1 cellular context compared by ENCODE assay signal in genomic region chr2:196239622-196240587, GRCh38.
TF ChIP-seq lines count a peak whose summit lies in the region.

No MANE protein-coding gene starts in this region.

TF ChIP-seq in K562, 482 proteins besides CTCF, POLR2A, EP300 and RAD21 (continued from another document and continues in another):
- TF ChIP-seq ZMIZ1 (IDR thresholded peaks at IDR 0.05; ENCODE audit: low read depth in 2 of 2, low read length in 2 of 2), result peak in 1 of 2 experiments; percentile 72; a peak in 1 of 4 replicates
- TF ChIP-seq SREBF2 (CRISPR knock-in tag; IDR thresholded peaks at IDR 0.05), result no peak
- TF ChIP-seq MBD1 (CRISPR knock-in tag; IDR thresholded peaks at IDR 0.05), result no peak
- no peak for TF ChIP-seq BCL6 (CRISPR knock-in tag; IDR thresholded peaks at IDR 0.05)
- peak; percentile 89 for TF ChIP-seq ARID1B (IDR thresholded peaks at IDR 0.05)
- no peak for TF ChIP-seq SRSF7 (optimal IDR thresholded peaks at IDR 0.05; ENCODE audit: low read depth, low read length)
- peak; percentile 69 for TF ChIP-seq SOX6 (IDR thresholded peaks at IDR 0.05)
- TF ChIP-seq SMARCC2 (IDR thresholded peaks at IDR 0.05; ENCODE audit: low read depth), result 0 out of 2 replicates have a peak, but pooled peaks have one; percentile 45
- TF ChIP-seq ADNP (tag; IDR thresholded peaks at IDR 0.05), result peak; percentile 62; the same call in 1 of the 2 replicates
- TF ChIP-seq ZNF431 (CRISPR knock-in tag; IDR thresholded peaks at IDR 0.05), result no peak
- TF ChIP-seq TBP (optimal IDR thresholded peaks at IDR 0.05; ENCODE audit: low read depth, low read length), result no peak
- TF ChIP-seq CBX3 (IDR thresholded peaks at IDR 0.05; ENCODE audit: borderline replicate concordance in 1 of 2, low read length in 2 of 2), result peak in 1 of 2 experiments; percentile 39; a peak in 1 of 3 replicates
- no peak for TF ChIP-seq ZBTB5 (IDR thresholded peaks at IDR 0.05)
- TF ChIP-seq BACH1 (tag; IDR thresholded peaks at IDR 0.05), result no peak
- no peak for TF ChIP-seq CREB5 (CRISPR knock-in tag; IDR thresholded peaks at IDR 0.05)
- 0 out of 4 replicates have a peak, but pooled peaks of 1 of the 2 experiments have one; percentile 51 for TF ChIP-seq TBL1XR1 (IDR thresholded peaks at IDR 0.05; ENCODE audit: low read length in 2 of 2)
- TF ChIP-seq HDAC1 (IDR thresholded peaks at IDR 0.05), result peak in 1 of 2 experiments; percentile 24; a peak in 1 of 4 replicates
- TF ChIP-seq NR3C1 (CRISPR knock-in tag; IDR thresholded peaks at IDR 0.05), result no peak
- no peak for TF ChIP-seq SREBF1 (IDR thresholded peaks at IDR 0.05; ENCODE audit: borderline replicate concordance, low read depth, low read length)
- TF ChIP-seq LCOR (CRISPR knock-in tag; IDR thresholded peaks at IDR 0.05), result 0 out of 2 replicates have a peak, but pooled peaks have one; percentile 62
- no peak for TF ChIP-seq NFATC3 (IDR thresholded peaks at IDR 0.05)
- no peak for TF ChIP-seq TCF7L2 (IDR thresholded peaks at IDR 0.05; ENCODE audit: low read depth, low read length)
- no peak for TF ChIP-seq ZNF512 (tag; IDR thresholded peaks at IDR 0.05)
- TF ChIP-seq RNF2 (IDR thresholded peaks at IDR 0.05), result peak; percentile 42; the same call in 1 of the 2 replicates
- TF ChIP-seq GABPA (tag; conservative IDR thresholded peaks at IDR 0.05; ENCODE audit: low read depth), result peak; percentile 82
- no peak for TF ChIP-seq GABPB2 (CRISPR knock-in tag; conservative IDR thresholded peaks at IDR 0.05)
- no peak for TF ChIP-seq HDGF (IDR thresholded peaks at IDR 0.05)
- no peak for TF ChIP-seq RNF219 (CRISPR knock-in tag; IDR thresholded peaks at IDR 0.05)
- 0 out of 2 replicates have a peak, but pooled peaks have one; percentile 10 for TF ChIP-seq EGR1 (conservative IDR thresholded peaks at IDR 0.05)
- TF ChIP-seq CEBPB (tag; IDR thresholded peaks at IDR 0.05), result peak; percentile 70
- TF ChIP-seq MCM7 (IDR thresholded peaks at IDR 0.05), result no peak
- TF ChIP-seq SETDB1 (IDR thresholded peaks at IDR 0.05; ENCODE audit: low read length), result no peak
- TF ChIP-seq SMARCA4 (IDR thresholded peaks at IDR 0.05), result peak; percentile 81
- peak; percentile 57; the same call in 1 of the 2 replicates for TF ChIP-seq HMBOX1 (IDR thresholded peaks at IDR 0.05)
- no peak for TF ChIP-seq RFX7 (CRISPR knock-in tag; IDR thresholded peaks at IDR 0.05)
- TF ChIP-seq ZNF445 (CRISPR knock-in tag; IDR thresholded peaks at IDR 0.05; ENCODE audit: low read depth), result no peak
- no peak for TF ChIP-seq ZNF280B (CRISPR knock-in tag; IDR thresholded peaks at IDR 0.05)
- TF ChIP-seq HDAC2 (IDR thresholded peaks at IDR 0.05), result no peak
- no peak for TF ChIP-seq HOMEZ (CRISPR knock-in tag; IDR thresholded peaks at IDR 0.05)
- no peak for TF ChIP-seq PRPF4 (IDR thresholded peaks at IDR 0.05; ENCODE audit: insufficient read depth, low read depth, low read length, poor library complexity, severe bottlenecking)
- peak; percentile 83 for TF ChIP-seq ZEB2 (IDR thresholded peaks at IDR 0.05)
- no peak for TF ChIP-seq E4F1 (CRISPR knock-in tag; IDR thresholded peaks at IDR 0.05; ENCODE audit: borderline replicate concordance)
- no peak for TF ChIP-seq ZNF696 (CRISPR knock-in tag; conservative IDR thresholded peaks at IDR 0.05)
- TF ChIP-seq ZNF644 (tag; IDR thresholded peaks at IDR 0.05; ENCODE audit: low read depth), result no peak
- no peak for TF ChIP-seq ZNF707 (CRISPR knock-in tag; conservative IDR thresholded peaks at IDR 0.05)
